ENCODE assay signal across 27 cellular contexts in genomic region chr2:99765919-99766318, GRCh38.
DNase-seq lines count a peak whose midpoint lies in the region; ATAC-seq and TF ChIP-seq lines count a peak whose summit lies in the region.
"Had no signal": no experiment of that assay in that cellular context is flagged by ENCODE, and none has a peak within 500 bp of the region (broad histone marks: within the 10 kb centered on the region; RNA-seq: fewer than 3 reads in every experiment).

No MANE protein-coding gene starts in this region.

- peaks cover 42% of the 10 kb centered on the region for H3K79me1 ChIP-seq in mesenchymal stem cell (replicated peaks; ENCODE audit: low read length, poor library complexity, severe bottlenecking)

- TF ChIP-seq CTCF in VCaP (conservative IDR thresholded peaks at IDR 0.05), result no peak

- H2AK5ac ChIP-seq in mesenchymal stem cell (ENCODE audit: low read length, severe bottlenecking), result peak overlapping the region; percentile 10

- no peak overlapping the region for H2AFZ ChIP-seq in mesenchymal stem cell (ENCODE audit: low read depth, low read length)

- no peak overlapping the region for H2BK12ac ChIP-seq in mesenchymal stem cell (ENCODE audit: low read length in 2 of 2)

- no peaks in the 10 kb centered on the region for H3K36me3 Mint-ChIP-seq in activated naive CD8-positive, alpha-beta T cell treated with anti-CD3 and anti-CD28 coated beads for 36 hours

- H3K4me2 ChIP-seq in mesenchymal stem cell (ENCODE audit: low read length, poor library complexity, severe bottlenecking), result no peak overlapping the region

- H3K27me3 ChIP-seq in mesenchymal stem cell (ENCODE audit: control insufficient read depth in 1 of 2, insufficient read depth in 1 of 2, low read length in 2 of 2), result peaks cover 0 to 19% of the 10 kb centered on the region in 2 experiments
- H3K27me3 ChIP-seq: BE2C, Peyer's patch, SJCRH30 had no signal

- no peak overlapping the region for H2BK5ac ChIP-seq in mesenchymal stem cell (ENCODE audit: low read depth, low read length, poor library complexity, severe bottlenecking)

- no peak overlapping the region for H3K9ac ChIP-seq in mesenchymal stem cell (ENCODE audit: low read length)

- H3K36me3 ChIP-seq in mesenchymal stem cell (ENCODE audit: control insufficient read depth in 1 of 2, insufficient read depth in 2 of 2, low read depth in 1 of 2, low read length in 2 of 2), result peaks cover 0 to 10% of the 10 kb centered on the region in 2 experiments
- H3K36me3 ChIP-seq: BE2C, Peyer's patch, SJCRH30 had no signal

- H3K27me3 Mint-ChIP-seq in activated naive CD8-positive, alpha-beta T cell treated with anti-CD3 and anti-CD28 coated beads for 36 hours, result peaks cover 13% of the 10 kb centered on the region

- DNase-seq in DMS53 (lab: John Stamatoyannopoulos, UW) (peak; percentile 32), DMS53 treated with DMSO at 0.1 percent for 48 hours (lab: John Stamatoyannopoulos, UW; ENCODE audit: unreplicated experiment) (no peak), mesenchymal stem cell (no peak), NOMO-1 (lab: John Stamatoyannopoulos, UW; ENCODE audit: unreplicated experiment in 2 of 2) (no peak), RPMI8226 (no peak)
- no peak for DNase-seq in activated naive CD8-positive, alpha-beta T cell treated with anti-CD3 and anti-CD28 coated beads for 36 hours
- DNase-seq: 8988T; ACHN; BE2C; Calu3; CD8-positive, alpha-beta memory T cell; DMS153; HCEC 1CT; Karpas-422; NCI-H1105 treated with DMSO at 0.1 percent for 48 hours; NCI-H1694; NCI-H2029 treated with DMSO at 0.1 percent for 48 hours; NCI-H2227 treated with DMSO at 0.1 percent for 48 hours; NCI-H526 treated with DMSO at 0.1 percent for 48 hours; OCI-M1; Peyer's patch; SJCRH30 had no signal

- no peak overlapping the region for H3K23ac ChIP-seq in mesenchymal stem cell (ENCODE audit: low read length in 2 of 2)

- H3K9me3 Mint-ChIP-seq in activated naive CD8-positive, alpha-beta T cell treated with anti-CD3 and anti-CD28 coated beads for 36 hours, result peaks cover 7% of the 10 kb centered on the region

- no peak overlapping the region for H4K91ac ChIP-seq in mesenchymal stem cell (ENCODE audit: low read length)

- no peak overlapping the region for H3K14ac ChIP-seq in mesenchymal stem cell (ENCODE audit: low read length in 2 of 2)

- no peaks in the 10 kb centered on the region for H3K9me3 ChIP-seq in mesenchymal stem cell (ENCODE audit: control insufficient read depth, low read length)
- H3K9me3 ChIP-seq: BE2C, Peyer's patch, SJCRH30 had no signal

- no peak overlapping the region for H3K4ac ChIP-seq in mesenchymal stem cell (ENCODE audit: low read depth in 1 of 2, low read length in 2 of 2)

- no peaks in the 10 kb centered on the region for H3K4me1 Mint-ChIP-seq in activated naive CD8-positive, alpha-beta T cell treated with anti-CD3 and anti-CD28 coated beads for 36 hours
- H3K4me1 Mint-ChIP-seq: CD8-positive, alpha-beta memory T cell had no signal

- 94% methylated on average over 3 of the region's 3 CpGs for WGBS in mesenchymal stem cell

- H2BK120ac ChIP-seq in mesenchymal stem cell (ENCODE audit: low read depth, low read length), result no peak overlapping the region

- H3K27ac ChIP-seq in VCaP (peak overlapping the region; percentile 62), mesenchymal stem cell (ENCODE audit: low read length, poor library complexity, severe bottlenecking) (no peak overlapping the region)
- H3K27ac ChIP-seq: Peyer's patch, SJCRH30 had no signal

- peak; percentile 51 for ATAC-seq in esophagus mucosa
- ATAC-seq: Right ventricle myocardium inferior, SK-N-SH treated with all-trans-retinoic acid at 6 μM for 48 hours had no signal

- H3K4me3 Mint-ChIP-seq in activated naive CD8-positive, alpha-beta T cell treated with anti-CD3 and anti-CD28 coated beads for 36 hours, result no peak overlapping the region
- H3K4me3 Mint-ChIP-seq: CD14-positive monocyte; CD8-positive, alpha-beta memory T cell had no signal

- no peak overlapping the region for H2BK15ac ChIP-seq in mesenchymal stem cell (ENCODE audit: low read depth, poor library complexity, severe bottlenecking)

- no peaks in the 10 kb centered on the region for H3K4me1 ChIP-seq in mesenchymal stem cell (ENCODE audit: control insufficient read depth, insufficient read depth, low read depth, low read length)
- H3K4me1 ChIP-seq: BE2C, Peyer's patch, SJCRH30 had no signal

- no peak overlapping the region for H3K4me3 ChIP-seq in mesenchymal stem cell (ENCODE audit: insufficient read depth in 1 of 2, low read depth in 1 of 2, low read length in 2 of 2)
- H3K4me3 ChIP-seq: Peyer's patch, SJCRH30 had no signal

- H3K27ac Mint-ChIP-seq in activated naive CD8-positive, alpha-beta T cell treated with anti-CD3 and anti-CD28 coated beads for 36 hours, result no peak overlapping the region
- H3K27ac Mint-ChIP-seq: CD8-positive, alpha-beta memory T cell had no signal

- no peak overlapping the region for H3K18ac ChIP-seq in mesenchymal stem cell (ENCODE audit: low read depth in 1 of 2, low read length in 2 of 2)

- H4K8ac ChIP-seq in mesenchymal stem cell (ENCODE audit: low read length), result no peak overlapping the region
